In genomic region chr10:3226960-3227724, GRCh38 we compare ENCODE assay signal across 1 cellular context.
TF ChIP-seq lines count a peak whose summit lies in the region.

No MANE protein-coding gene starts in this region.

TF ChIP-seq in SK-N-SH, 30 proteins besides CTCF, POLR2A, EP300 and RAD21 (continued from another document):
- TF ChIP-seq CHD2 (IDR thresholded peaks at IDR 0.05; ENCODE audit: low read length, partially characterized antibody) (no peak), MAX (IDR thresholded peaks at IDR 0.05; ENCODE audit: low read depth) (peak; percentile 45), SIN3A (IDR thresholded peaks at IDR 0.05; ENCODE audit: borderline replicate concordance, low read depth, low read length) (no peak), REST (IDR thresholded peaks at IDR 0.05; ENCODE audit: low read depth, low read length) (peak; percentile 52; the same call in 1 of the 2 replicates), ZBTB33 (IDR thresholded peaks at IDR 0.05; ENCODE audit: borderline replicate concordance, low read depth) (0 out of 2 replicates have a peak, but pooled peaks have one; percentile 21), RXRA (IDR thresholded peaks at IDR 0.05; ENCODE audit: borderline replicate concordance, low read depth) (peak; percentile 48; the same call in 1 of the 2 replicates), NRF1 (IDR thresholded peaks at IDR 0.05; ENCODE audit: low read depth, low read length) (no peak), SMC3 (IDR thresholded peaks at IDR 0.05; ENCODE audit: low read depth, low read length) (no peak)
TF ChIP-seq in SK-N-SH: peak in this region for 15.
